1 cellular context compared by ENCODE assay signal in genomic region chr19:17339088-17339741, GRCh38.
TF ChIP-seq lines count a peak whose summit lies in the region.

No MANE protein-coding gene starts in this region.

TF ChIP-seq in GM23338, 12 proteins besides CTCF, POLR2A, EP300 and RAD21 (continued from another document):
- TF ChIP-seq, protein P1, sequence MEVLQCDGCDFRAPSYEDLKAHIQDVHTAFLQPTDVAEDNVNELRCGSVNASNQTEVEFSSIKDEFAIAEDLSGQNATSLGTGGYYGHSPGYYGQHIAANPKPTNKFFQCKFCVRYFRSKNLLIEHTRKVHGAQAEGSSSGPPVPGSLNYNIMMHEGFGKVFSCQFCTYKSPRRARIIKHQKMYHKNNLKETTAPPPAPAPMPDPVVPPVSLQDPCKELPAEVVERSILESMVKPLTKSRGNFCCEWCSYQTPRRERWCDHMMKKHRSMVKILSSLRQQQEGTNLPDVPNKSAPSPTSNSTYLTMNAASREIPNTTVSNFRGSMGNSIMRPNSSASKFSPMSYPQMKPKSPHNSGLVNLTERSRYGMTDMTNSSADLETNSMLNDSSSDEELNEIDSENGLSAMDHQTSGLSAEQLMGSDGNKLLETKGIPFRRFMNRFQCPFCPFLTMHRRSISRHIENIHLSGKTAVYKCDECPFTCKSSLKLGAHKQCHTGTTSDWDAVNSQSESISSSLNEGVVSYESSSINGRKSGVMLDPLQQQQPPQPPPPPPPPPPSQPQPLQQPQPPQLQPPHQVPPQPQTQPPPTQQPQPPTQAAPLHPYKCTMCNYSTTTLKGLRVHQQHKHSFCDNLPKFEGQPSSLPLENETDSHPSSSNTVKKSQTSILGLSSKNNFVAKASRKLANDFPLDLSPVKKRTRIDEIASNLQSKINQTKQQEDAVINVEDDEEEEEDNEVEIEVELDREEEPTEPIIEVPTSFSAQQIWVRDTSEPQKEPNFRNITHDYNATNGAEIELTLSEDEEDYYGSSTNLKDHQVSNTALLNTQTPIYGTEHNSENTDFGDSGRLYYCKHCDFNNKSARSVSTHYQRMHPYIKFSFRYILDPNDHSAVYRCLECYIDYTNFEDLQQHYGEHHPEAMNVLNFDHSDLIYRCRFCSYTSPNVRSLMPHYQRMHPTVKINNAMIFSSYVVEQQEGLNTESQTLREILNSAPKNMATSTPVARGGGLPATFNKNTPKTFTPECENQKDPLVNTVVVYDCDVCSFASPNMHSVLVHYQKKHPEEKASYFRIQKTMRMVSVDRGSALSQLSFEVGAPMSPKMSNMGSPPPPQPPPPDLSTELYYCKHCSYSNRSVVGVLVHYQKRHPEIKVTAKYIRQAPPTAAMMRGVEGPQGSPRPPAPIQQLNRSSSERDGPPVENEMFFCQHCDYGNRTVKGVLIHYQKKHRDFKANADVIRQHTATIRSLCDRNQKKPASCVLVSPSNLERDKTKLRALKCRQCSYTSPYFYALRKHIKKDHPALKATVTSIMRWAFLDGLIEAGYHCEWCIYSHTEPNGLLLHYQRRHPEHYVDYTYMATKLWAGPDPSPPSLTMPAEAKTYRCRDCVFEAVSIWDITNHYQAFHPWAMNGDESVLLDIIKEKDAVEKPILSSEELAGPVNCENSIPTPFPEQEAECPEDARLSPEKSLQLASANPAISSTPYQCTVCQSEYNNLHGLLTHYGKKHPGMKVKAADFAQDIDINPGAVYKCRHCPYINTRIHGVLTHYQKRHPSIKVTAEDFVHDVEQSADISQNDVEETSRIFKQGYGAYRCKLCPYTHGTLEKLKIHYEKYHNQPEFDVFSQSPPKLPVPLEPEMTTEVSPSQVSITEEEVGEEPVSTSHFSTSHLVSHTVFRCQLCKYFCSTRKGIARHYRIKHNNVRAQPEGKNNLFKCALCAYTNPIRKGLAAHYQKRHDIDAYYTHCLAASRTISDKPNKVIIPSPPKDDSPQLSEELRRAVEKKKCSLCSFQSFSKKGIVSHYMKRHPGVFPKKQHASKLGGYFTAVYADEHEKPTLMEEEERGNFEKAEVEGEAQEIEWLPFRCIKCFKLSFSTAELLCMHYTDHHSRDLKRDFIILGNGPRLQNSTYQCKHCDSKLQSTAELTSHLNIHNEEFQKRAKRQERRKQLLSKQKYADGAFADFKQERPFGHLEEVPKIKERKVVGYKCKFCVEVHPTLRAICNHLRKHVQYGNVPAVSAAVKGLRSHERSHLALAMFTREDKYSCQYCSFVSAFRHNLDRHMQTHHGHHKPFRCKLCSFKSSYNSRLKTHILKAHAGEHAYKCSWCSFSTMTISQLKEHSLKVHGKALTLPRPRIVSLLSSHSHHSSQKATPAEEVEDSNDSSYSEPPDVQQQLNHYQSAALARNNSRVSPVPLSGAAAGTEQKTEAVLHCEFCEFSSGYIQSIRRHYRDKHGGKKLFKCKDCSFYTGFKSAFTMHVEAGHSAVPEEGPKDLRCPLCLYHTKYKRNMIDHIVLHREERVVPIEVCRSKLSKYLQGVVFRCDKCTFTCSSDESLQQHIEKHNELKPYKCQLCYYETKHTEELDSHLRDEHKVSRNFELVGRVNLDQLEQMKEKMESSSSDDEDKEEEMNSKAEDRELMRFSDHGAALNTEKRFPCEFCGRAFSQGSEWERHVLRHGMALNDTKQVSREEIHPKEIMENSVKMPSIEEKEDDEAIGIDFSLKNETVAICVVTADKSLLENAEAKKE (CRISPR knock-in tag; IDR thresholded peaks at IDR 0.05): no peak
- no peak for TF ChIP-seq CREB1 (CRISPR knock-in tag; IDR thresholded peaks at IDR 0.05; ENCODE audit: low read depth)
